In the genomic region with DNA sequence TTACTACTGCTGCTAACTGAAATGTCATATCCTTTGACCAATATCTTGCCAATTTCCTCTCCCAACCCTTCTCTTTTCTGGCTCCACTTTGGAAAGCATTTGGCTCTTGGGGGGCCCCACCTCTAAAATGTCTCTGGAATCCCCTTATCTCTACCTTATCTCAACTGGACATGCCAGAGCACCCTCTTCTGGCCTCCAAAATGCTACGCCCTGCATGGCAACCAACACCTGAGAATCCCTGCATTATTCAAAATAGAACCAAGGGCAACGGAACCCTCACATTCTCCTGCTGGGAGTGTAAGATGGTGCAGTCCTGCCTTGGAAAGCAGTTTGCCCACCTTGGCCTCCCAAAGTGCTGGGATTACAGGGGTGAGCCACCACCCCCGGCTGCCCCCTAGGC, we compare ENCODE assay signal across 15 cellular contexts.
"Had no signal": no experiment of that assay in that cellular context is flagged by ENCODE, and none has a peak within 500 bp of the region (broad histone marks: within the 10 kb centered on the region; RNA-seq: fewer than 3 reads in every experiment).

No MANE protein-coding gene starts in this region.

- H3K9me3 ChIP-seq: thyroid gland had no signal

- H3K27ac Mint-ChIP-seq: activated T-helper 2 cell treated with anti-CD3 and anti-CD28 coated beads, Interferon-gamma antibody, Interleukin-2, Interleukin-4, amounts not matched to agents 10 μg/mL and 5 μg/mL and 100 μg/mL, durations not matched to agents 14 hours and 24 hours and 36 hours; endodermal cell; stimulated activated effector memory CD8-positive, alpha-beta T cell treated with anti-CD3 and anti-CD28 coated beads, Interleukin-12 subunit alpha, Interleukin-12 subunit beta, amount 100 ng/mL, for 72 hours had no signal

- H3K27me3 ChIP-seq: thyroid gland had no signal

- H3K36me3 ChIP-seq: thyroid gland had no signal

- H3K9me3 Mint-ChIP-seq: stimulated activated effector memory CD8-positive, alpha-beta T cell treated with anti-CD3 and anti-CD28 coated beads, Interleukin-12 subunit alpha, Interleukin-12 subunit beta, amount 100 ng/mL, for 72 hours had no signal

- H3K4me3 Mint-ChIP-seq: endodermal cell; naive thymus-derived CD8-positive, alpha-beta T cell; stimulated activated effector memory CD8-positive, alpha-beta T cell treated with anti-CD3 and anti-CD28 coated beads, Interleukin-12 subunit alpha, Interleukin-12 subunit beta, amount 100 ng/mL, for 72 hours had no signal

- H3K27me3 Mint-ChIP-seq: naive thymus-derived CD8-positive, alpha-beta T cell had no signal

- ATAC-seq: naive thymus-derived CD8-positive, alpha-beta T cell; stimulated activated effector memory CD8-positive, alpha-beta T cell treated with anti-CD3 and anti-CD28 coated beads, Interleukin-12 subunit alpha, Interleukin-12 subunit beta, amount 100 ng/mL, for 72 hours had no signal

- H3K4me3 ChIP-seq: thyroid gland had no signal

- FAIRE-seq: astrocyte, urothelium cell line had no signal

- DNase-seq: activated CD4-positive, alpha-beta T cell treated with anti-CD3 and anti-CD28 coated beads for 1 hour; activated CD4-positive, alpha-beta T cell treated with anti-CD3 and anti-CD28 coated beads, Interleukin-2, amount 50 U/mL, for 4 hours; activated naive CD4-positive, alpha-beta T cell treated with anti-CD3 and anti-CD28 coated beads, Interleukin-2, amount 50 U/mL, for 16 hours; activated T-cell treated with anti-CD3 and anti-CD28 coated beads for 4 hours; endodermal cell; erythroblast; hippocampal formation; mesenchymal stem cell; naive thymus-derived CD8-positive, alpha-beta T cell; T-helper 9 cell; thyroid gland had no signal
